ENCODE assay signal across 19 cellular contexts in the genomic region with DNA sequence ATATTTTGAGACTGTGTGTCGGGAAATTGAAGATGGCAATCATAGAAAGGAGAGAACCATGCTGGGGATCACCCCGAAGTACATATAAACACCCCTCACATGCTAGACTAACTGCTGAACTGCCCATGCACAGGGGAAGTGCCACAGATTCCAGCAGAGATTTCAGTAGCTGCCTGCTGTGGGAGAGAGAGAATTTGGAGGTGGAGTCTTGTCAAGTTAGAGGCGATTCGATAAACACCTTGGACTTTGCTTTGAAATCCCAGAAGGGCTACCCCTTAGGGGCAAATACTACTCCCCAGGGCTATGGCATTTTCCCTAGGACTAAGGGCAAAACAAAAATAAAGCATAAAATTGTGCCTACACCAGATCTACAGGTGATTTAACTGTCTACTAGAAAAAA.
"Had no signal": no experiment of that assay in that cellular context is flagged by ENCODE, and none has a peak within 500 bp of the region (broad histone marks: within the 10 kb centered on the region; RNA-seq: fewer than 3 reads in every experiment).

No MANE protein-coding gene starts in this region.

- H3K36me3 ChIP-seq: esophagus muscularis mucosa, left ventricle myocardium inferior, sigmoid colon, thoracic aorta, transverse colon had no signal

- DNase-seq: central memory CD4-positive, alpha-beta T cell; effector memory CD4-positive, alpha-beta T cell; glutamatergic neuron; left ventricle myocardium inferior; naive thymus-derived CD4-positive, alpha-beta T cell; nephron progenitor cell; sigmoid colon; stimulated activated CD4-positive, alpha-beta T cell treated with anti-CD3 and anti-CD28 coated beads, Interleukin-2, amount 100 ng/mL, for 24 hours; stimulated activated CD4-positive, alpha-beta T cell treated with anti-CD3 and anti-CD28 coated beads, Interleukin-4, amount 100 ng/mL, for 4 hours; stimulated activated naive CD4-positive, alpha-beta T cell; stomach; substantia nigra; transverse colon had no signal

- H3K27ac Mint-ChIP-seq: nephron progenitor cell had no signal

- H3K9me3 Mint-ChIP-seq: naive thymus-derived CD4-positive, alpha-beta T cell had no signal

- H3K9me3 ChIP-seq: esophagus muscularis mucosa, gastroesophageal sphincter, left ventricle myocardium inferior, sigmoid colon, stomach, thoracic aorta, transverse colon had no signal

- H3K4me1 Mint-ChIP-seq: naive thymus-derived CD4-positive, alpha-beta T cell; nephron progenitor cell had no signal

- ATAC-seq: gastroesophageal sphincter; naive thymus-derived CD4-positive, alpha-beta T cell had no signal

- H3K4me3 ChIP-seq: esophagus muscularis mucosa, gastroesophageal sphincter, left ventricle myocardium inferior, lung, sigmoid colon, skin epidermis, stomach, thoracic aorta, transverse colon had no signal

- H3K27ac ChIP-seq: epithelial cell of prostate, esophagus muscularis mucosa, gastroesophageal sphincter, left ventricle myocardium inferior, sigmoid colon, skin epidermis, stomach, thoracic aorta, transverse colon had no signal

- H3K27me3 ChIP-seq: esophagus muscularis mucosa, gastroesophageal sphincter, sigmoid colon, stomach, transverse colon had no signal

- H3K27me3 Mint-ChIP-seq: naive thymus-derived CD4-positive, alpha-beta T cell had no signal

- H3K4me3 Mint-ChIP-seq: naive thymus-derived CD4-positive, alpha-beta T cell; nephron progenitor cell had no signal

- H3K4me1 ChIP-seq: esophagus muscularis mucosa, gastroesophageal sphincter, left ventricle myocardium inferior, sigmoid colon had no signal
